3 cellular contexts compared by ENCODE assay signal in the genomic region with DNA sequence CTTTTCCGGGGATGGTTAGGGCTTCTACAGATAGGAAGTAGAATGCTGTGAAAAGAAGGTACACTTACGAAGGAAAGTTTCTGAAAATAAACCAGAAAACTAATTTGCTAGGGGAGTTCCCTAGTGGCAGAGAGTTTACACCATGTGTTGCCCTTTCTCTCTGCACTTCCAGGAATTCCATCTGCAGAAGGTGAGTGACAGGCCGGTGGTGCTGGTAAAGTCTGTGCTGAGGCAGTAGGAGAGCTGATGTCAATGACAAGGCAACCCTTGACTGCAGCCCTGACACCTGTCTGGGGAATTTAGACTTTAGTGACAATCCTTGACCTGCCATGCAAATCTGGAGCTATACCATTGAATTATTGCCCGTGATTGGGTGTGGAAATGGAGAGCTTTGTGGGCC.
TF ChIP-seq lines count a peak whose summit lies in the region.

No MANE protein-coding gene starts in this region.

TF ChIP-seq in GM23338, 12 proteins besides CTCF, POLR2A, EP300 and RAD21 (continued from another document):
- TF ChIP-seq, protein P1, sequence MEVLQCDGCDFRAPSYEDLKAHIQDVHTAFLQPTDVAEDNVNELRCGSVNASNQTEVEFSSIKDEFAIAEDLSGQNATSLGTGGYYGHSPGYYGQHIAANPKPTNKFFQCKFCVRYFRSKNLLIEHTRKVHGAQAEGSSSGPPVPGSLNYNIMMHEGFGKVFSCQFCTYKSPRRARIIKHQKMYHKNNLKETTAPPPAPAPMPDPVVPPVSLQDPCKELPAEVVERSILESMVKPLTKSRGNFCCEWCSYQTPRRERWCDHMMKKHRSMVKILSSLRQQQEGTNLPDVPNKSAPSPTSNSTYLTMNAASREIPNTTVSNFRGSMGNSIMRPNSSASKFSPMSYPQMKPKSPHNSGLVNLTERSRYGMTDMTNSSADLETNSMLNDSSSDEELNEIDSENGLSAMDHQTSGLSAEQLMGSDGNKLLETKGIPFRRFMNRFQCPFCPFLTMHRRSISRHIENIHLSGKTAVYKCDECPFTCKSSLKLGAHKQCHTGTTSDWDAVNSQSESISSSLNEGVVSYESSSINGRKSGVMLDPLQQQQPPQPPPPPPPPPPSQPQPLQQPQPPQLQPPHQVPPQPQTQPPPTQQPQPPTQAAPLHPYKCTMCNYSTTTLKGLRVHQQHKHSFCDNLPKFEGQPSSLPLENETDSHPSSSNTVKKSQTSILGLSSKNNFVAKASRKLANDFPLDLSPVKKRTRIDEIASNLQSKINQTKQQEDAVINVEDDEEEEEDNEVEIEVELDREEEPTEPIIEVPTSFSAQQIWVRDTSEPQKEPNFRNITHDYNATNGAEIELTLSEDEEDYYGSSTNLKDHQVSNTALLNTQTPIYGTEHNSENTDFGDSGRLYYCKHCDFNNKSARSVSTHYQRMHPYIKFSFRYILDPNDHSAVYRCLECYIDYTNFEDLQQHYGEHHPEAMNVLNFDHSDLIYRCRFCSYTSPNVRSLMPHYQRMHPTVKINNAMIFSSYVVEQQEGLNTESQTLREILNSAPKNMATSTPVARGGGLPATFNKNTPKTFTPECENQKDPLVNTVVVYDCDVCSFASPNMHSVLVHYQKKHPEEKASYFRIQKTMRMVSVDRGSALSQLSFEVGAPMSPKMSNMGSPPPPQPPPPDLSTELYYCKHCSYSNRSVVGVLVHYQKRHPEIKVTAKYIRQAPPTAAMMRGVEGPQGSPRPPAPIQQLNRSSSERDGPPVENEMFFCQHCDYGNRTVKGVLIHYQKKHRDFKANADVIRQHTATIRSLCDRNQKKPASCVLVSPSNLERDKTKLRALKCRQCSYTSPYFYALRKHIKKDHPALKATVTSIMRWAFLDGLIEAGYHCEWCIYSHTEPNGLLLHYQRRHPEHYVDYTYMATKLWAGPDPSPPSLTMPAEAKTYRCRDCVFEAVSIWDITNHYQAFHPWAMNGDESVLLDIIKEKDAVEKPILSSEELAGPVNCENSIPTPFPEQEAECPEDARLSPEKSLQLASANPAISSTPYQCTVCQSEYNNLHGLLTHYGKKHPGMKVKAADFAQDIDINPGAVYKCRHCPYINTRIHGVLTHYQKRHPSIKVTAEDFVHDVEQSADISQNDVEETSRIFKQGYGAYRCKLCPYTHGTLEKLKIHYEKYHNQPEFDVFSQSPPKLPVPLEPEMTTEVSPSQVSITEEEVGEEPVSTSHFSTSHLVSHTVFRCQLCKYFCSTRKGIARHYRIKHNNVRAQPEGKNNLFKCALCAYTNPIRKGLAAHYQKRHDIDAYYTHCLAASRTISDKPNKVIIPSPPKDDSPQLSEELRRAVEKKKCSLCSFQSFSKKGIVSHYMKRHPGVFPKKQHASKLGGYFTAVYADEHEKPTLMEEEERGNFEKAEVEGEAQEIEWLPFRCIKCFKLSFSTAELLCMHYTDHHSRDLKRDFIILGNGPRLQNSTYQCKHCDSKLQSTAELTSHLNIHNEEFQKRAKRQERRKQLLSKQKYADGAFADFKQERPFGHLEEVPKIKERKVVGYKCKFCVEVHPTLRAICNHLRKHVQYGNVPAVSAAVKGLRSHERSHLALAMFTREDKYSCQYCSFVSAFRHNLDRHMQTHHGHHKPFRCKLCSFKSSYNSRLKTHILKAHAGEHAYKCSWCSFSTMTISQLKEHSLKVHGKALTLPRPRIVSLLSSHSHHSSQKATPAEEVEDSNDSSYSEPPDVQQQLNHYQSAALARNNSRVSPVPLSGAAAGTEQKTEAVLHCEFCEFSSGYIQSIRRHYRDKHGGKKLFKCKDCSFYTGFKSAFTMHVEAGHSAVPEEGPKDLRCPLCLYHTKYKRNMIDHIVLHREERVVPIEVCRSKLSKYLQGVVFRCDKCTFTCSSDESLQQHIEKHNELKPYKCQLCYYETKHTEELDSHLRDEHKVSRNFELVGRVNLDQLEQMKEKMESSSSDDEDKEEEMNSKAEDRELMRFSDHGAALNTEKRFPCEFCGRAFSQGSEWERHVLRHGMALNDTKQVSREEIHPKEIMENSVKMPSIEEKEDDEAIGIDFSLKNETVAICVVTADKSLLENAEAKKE (CRISPR knock-in tag; IDR thresholded peaks at IDR 0.05) = no peak
- TF ChIP-seq, protein P2, sequence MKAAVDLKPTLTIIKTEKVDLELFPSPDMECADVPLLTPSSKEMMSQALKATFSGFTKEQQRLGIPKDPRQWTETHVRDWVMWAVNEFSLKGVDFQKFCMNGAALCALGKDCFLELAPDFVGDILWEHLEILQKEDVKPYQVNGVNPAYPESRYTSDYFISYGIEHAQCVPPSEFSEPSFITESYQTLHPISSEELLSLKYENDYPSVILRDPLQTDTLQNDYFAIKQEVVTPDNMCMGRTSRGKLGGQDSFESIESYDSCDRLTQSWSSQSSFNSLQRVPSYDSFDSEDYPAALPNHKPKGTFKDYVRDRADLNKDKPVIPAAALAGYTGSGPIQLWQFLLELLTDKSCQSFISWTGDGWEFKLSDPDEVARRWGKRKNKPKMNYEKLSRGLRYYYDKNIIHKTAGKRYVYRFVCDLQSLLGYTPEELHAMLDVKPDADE (IDR thresholded peaks at IDR 0.05) = no peak
- TF ChIP-seq EZH2 (IDR thresholded peaks at IDR 0.05; ENCODE audit: low read depth, unreplicated experiment) = no peak

TF ChIP-seq in neural cell, 6 proteins besides CTCF, POLR2A, EP300 and RAD21 (continued from another document):
- TF ChIP-seq, protein P3, sequence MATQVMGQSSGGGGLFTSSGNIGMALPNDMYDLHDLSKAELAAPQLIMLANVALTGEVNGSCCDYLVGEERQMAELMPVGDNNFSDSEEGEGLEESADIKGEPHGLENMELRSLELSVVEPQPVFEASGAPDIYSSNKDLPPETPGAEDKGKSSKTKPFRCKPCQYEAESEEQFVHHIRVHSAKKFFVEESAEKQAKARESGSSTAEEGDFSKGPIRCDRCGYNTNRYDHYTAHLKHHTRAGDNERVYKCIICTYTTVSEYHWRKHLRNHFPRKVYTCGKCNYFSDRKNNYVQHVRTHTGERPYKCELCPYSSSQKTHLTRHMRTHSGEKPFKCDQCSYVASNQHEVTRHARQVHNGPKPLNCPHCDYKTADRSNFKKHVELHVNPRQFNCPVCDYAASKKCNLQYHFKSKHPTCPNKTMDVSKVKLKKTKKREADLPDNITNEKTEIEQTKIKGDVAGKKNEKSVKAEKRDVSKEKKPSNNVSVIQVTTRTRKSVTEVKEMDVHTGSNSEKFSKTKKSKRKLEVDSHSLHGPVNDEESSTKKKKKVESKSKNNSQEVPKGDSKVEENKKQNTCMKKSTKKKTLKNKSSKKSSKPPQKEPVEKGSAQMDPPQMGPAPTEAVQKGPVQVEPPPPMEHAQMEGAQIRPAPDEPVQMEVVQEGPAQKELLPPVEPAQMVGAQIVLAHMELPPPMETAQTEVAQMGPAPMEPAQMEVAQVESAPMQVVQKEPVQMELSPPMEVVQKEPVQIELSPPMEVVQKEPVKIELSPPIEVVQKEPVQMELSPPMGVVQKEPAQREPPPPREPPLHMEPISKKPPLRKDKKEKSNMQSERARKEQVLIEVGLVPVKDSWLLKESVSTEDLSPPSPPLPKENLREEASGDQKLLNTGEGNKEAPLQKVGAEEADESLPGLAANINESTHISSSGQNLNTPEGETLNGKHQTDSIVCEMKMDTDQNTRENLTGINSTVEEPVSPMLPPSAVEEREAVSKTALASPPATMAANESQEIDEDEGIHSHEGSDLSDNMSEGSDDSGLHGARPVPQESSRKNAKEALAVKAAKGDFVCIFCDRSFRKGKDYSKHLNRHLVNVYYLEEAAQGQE (IDR thresholded peaks at IDR 0.05; ENCODE audit: borderline replicate concordance) = no peak
- no peak for TF ChIP-seq SMC3 (conservative IDR thresholded peaks at IDR 0.05; ENCODE audit: poor library complexity)
- TF ChIP-seq POLR2AphosphoS5 (IDR thresholded peaks at IDR 0.05) = no peak
- no peak for TF ChIP-seq MXI1 (conservative IDR thresholded peaks at IDR 0.05; ENCODE audit: poor library complexity, severe bottlenecking)

TF ChIP-seq in SK-N-SH, 30 proteins besides CTCF, POLR2A, EP300 and RAD21 (continued from another document):
- TF ChIP-seq, protein P4, sequence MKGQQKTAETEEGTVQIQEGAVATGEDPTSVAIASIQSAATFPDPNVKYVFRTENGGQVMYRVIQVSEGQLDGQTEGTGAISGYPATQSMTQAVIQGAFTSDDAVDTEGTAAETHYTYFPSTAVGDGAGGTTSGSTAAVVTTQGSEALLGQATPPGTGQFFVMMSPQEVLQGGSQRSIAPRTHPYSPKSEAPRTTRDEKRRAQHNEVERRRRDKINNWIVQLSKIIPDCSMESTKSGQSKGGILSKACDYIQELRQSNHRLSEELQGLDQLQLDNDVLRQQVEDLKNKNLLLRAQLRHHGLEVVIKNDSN (IDR thresholded peaks at IDR 0.05; ENCODE audit: borderline replicate concordance, low read depth) = no peak
- TF ChIP-seq SIN3A (IDR thresholded peaks at IDR 0.05; ENCODE audit: borderline replicate concordance, low read depth, low read length) = no peak
- TF ChIP-seq RFX5 (IDR thresholded peaks at IDR 0.05; ENCODE audit: low read length) = no peak
- TF ChIP-seq, protein P5, sequence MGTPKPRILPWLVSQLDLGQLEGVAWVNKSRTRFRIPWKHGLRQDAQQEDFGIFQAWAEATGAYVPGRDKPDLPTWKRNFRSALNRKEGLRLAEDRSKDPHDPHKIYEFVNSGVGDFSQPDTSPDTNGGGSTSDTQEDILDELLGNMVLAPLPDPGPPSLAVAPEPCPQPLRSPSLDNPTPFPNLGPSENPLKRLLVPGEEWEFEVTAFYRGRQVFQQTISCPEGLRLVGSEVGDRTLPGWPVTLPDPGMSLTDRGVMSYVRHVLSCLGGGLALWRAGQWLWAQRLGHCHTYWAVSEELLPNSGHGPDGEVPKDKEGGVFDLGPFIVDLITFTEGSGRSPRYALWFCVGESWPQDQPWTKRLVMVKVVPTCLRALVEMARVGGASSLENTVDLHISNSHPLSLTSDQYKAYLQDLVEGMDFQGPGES (IDR thresholded peaks at IDR 0.05; ENCODE audit: low read depth, low read length) = no peak
- TF ChIP-seq ELF1 (IDR thresholded peaks at IDR 0.05) = no peak
